In genomic region chrX:10110984-10111363, GRCh38 we compare ENCODE assay signal across 8 cellular contexts. TPM values are rescaled to one million over a fixed set of nuclear protein-coding genes. Genes with fewer than 3 reads are reported as not detected.
DNase-seq lines count a peak whose midpoint lies in the region; ATAC-seq and TF ChIP-seq lines count a peak whose summit lies in the region.

No MANE protein-coding gene starts in this region.

- WGBS in gastroesophageal sphincter (ENCODE audit: low coverage in 1 of 2), 2 donors = 67% methylated on average over 5 of the region's 10 CpGs; no CpG with 5 or more reads in 1 of the 2 donors

- no peak for TF ChIP-seq EP300 in gastroesophageal sphincter (IDR thresholded peaks at IDR 0.05)

- no peaks in the 10 kb centered on the region for H3K27me3 ChIP-seq in CD4-positive, alpha-beta T cell (ENCODE audit: control insufficient read depth, insufficient read depth, low read length)
- no peaks in the 10 kb centered on the region for H3K27me3 ChIP-seq in gastroesophageal sphincter

- peak in 9 of 10 experiments; percentile 24 to 62 (median 44) for DNase-seq in CD4-positive, alpha-beta T cell
- peak; percentile 77 for DNase-seq in activated CD4-positive, alpha-beta T cell treated with anti-CD3 and anti-CD28 coated beads, Interleukin-2, amount 10 ng/mL, durations not matched to agents 24 days and 14 days
- DNase-seq in stimulated activated CD8-positive, alpha-beta memory T cell treated with anti-CD3 and anti-CD28 coated beads, Interleukin-7, amount 100 ng/mL, for 4 hours (ENCODE audit: low read depth in 2 of 2) = peak; percentile 64 to 66
- DNase-seq in KG1 (lab: John Stamatoyannopoulos, UW) = no peak
- DNase-seq in DMS153 treated with DMSO at 0.1 percent for 48 hours (lab: John Stamatoyannopoulos, UW; ENCODE audit: unreplicated experiment) = no peak

- H3K4me1 Mint-ChIP-seq in CD4-positive, alpha-beta T cell (ENCODE audit: low read depth) = peaks cover 52% of the 10 kb centered on the region
- H3K4me1 Mint-ChIP-seq in activated CD4-positive, alpha-beta T cell treated with anti-CD3 and anti-CD28 coated beads, Interleukin-2, amount 10 ng/mL, durations not matched to agents 24 days and 14 days = peaks cover 40% of the 10 kb centered on the region

- no peaks in the 10 kb centered on the region for H3K36me3 ChIP-seq in gastroesophageal sphincter

- CTCF ChIA-PET in CD4-positive, alpha-beta T cell (lab: Charles Lee) = interaction anchor here (1.5 to 3.0 kb wide), 2 partner anchors 9 to 12 kb away, joined by 3 to 12 read pairs; no protein-coding TSS in a partner anchor

- H3K9me3 Mint-ChIP-seq in CD4-positive, alpha-beta T cell = no peaks in the 10 kb centered on the region
- no peaks in the 10 kb centered on the region for H3K9me3 Mint-ChIP-seq in activated CD4-positive, alpha-beta T cell treated with anti-CD3 and anti-CD28 coated beads, Interleukin-2, amount 10 ng/mL, durations not matched to agents 24 days and 14 days

- peak overlapping the region; percentile 96 for H3K27ac Mint-ChIP-seq in CD4-positive, alpha-beta T cell
- H3K27ac Mint-ChIP-seq in activated CD4-positive, alpha-beta T cell treated with anti-CD3 and anti-CD28 coated beads, Interleukin-2, amount 10 ng/mL, durations not matched to agents 24 days and 14 days = peak overlapping the region; percentile 99

- no peak overlapping the region for H3K4me3 ChIP-seq in gastroesophageal sphincter

- POLR2A ChIA-PET in CD4-positive, alpha-beta T cell (lab: Charles Lee) = interaction anchor here (1.0 to 2.6 kb wide), 10 partner anchors 8 to 107 kb away, joined by 3 to 11 read pairs (median 4); no protein-coding TSS in a partner anchor

- intact Hi-C loops in CD4-positive, alpha-beta T cell (cut with DNase I, micrococcal nuclease) = no loop called here
- intact Hi-C loops in activated CD4-positive, alpha-beta T cell treated with anti-CD3 and anti-CD28 coated beads, Interleukin-2, amount 10 ng/mL, durations not matched to agents 24 days and 14 days (cut with micrococcal nuclease) = loop anchor here (1.0 kb wide), 2 partner anchors 13 to 107 kb away; no protein-coding TSS in a partner anchor

- no peaks in the 10 kb centered on the region for H3K36me3 Mint-ChIP-seq in CD4-positive, alpha-beta T cell (ENCODE audit: low read depth)
- peaks cover 13% of the 10 kb centered on the region for H3K36me3 Mint-ChIP-seq in activated CD4-positive, alpha-beta T cell treated with anti-CD3 and anti-CD28 coated beads, Interleukin-2, amount 10 ng/mL, durations not matched to agents 24 days and 14 days (ENCODE audit: low read depth)

- H3K9me3 ChIP-seq in CD4-positive, alpha-beta T cell (ENCODE audit: control insufficient read depth, low read length) = no peaks in the 10 kb centered on the region
- no peaks in the 10 kb centered on the region for H3K9me3 ChIP-seq in gastroesophageal sphincter

- no peak for TF ChIP-seq POLR2A in gastroesophageal sphincter (IDR thresholded peaks at IDR 0.05)

- peak; percentile 51 for ATAC-seq in CD4-positive, alpha-beta T cell (ENCODE audit: poor library complexity)
- peak; percentile 38 for ATAC-seq in HG02678 (IDR thresholded peaks at IDR 0.05; ENCODE audit: unreplicated experiment)
- ATAC-seq in gastroesophageal sphincter = no peak
- ATAC-seq in HG03025 (IDR thresholded peaks at IDR 0.05; ENCODE audit: low FRiP score, unreplicated experiment) = no peak

- no peak for TF ChIP-seq CTCF in CD4-positive, alpha-beta T cell (IDR thresholded peaks at IDR 0.05)
- no peak for TF ChIP-seq CTCF in gastroesophageal sphincter (IDR thresholded peaks at IDR 0.05)

- no peaks in the 10 kb centered on the region for H3K27me3 Mint-ChIP-seq in CD4-positive, alpha-beta T cell
- no peaks in the 10 kb centered on the region for H3K27me3 Mint-ChIP-seq in activated CD4-positive, alpha-beta T cell treated with anti-CD3 and anti-CD28 coated beads, Interleukin-2, amount 10 ng/mL, durations not matched to agents 24 days and 14 days

- H3K27ac ChIP-seq in CD4-positive, alpha-beta T cell (ENCODE audit: low read depth, low read length) = peak overlapping the region; percentile 77
- peak overlapping the region; percentile 30 to 81 (median 74) for H3K27ac ChIP-seq in gastroesophageal sphincter

- peak overlapping the region; percentile 65 for H3K4me3 Mint-ChIP-seq in CD4-positive, alpha-beta T cell
- peak overlapping the region; percentile 87 for H3K4me3 Mint-ChIP-seq in activated CD4-positive, alpha-beta T cell treated with anti-CD3 and anti-CD28 coated beads, Interleukin-2, amount 10 ng/mL, durations not matched to agents 24 days and 14 days

- H3K4me1 ChIP-seq in gastroesophageal sphincter = peaks cover 0 to 75% (median 9%) of the 10 kb centered on the region in 3 donors

RNA-seq across cellular contexts. Expression of gene CLCN4, which starts 45.8 kb away (rescaled TPM):
- not detected for total RNA-seq in CD4-positive, alpha-beta T cell
- not detected in 2 replicates for total RNA-seq in activated CD4-positive, alpha-beta T cell treated with anti-CD3 and anti-CD28 coated beads, Interleukin-2, amount 10 ng/mL, durations not matched to agents 24 days and 14 days
- 1 to 10 TPM in 3 of 4 donors, under 1 TPM in 1; 0.16 to 2.3 (median 2.0) TPM for total RNA-seq in gastroesophageal sphincter

Comparison
In these comparisons a context has a peak if more than half of its experiments do, and no peak if none do; other contexts are left out.
1. ATAC-seq: peak in CD4-positive, alpha-beta T cell (single experiment) and HG02678 (single experiment); none in gastroesophageal sphincter (single experiment) and HG03025 (single experiment).
2. DNase-seq: peak in CD4-positive, alpha-beta T cell (9 of 10), activated CD4-positive, alpha-beta T cell treated with anti-CD3 and anti-CD28 coated beads, Interleukin-2, amount 10 ng/mL, durations not matched to agents 24 days and 14 days (single experiment) and stimulated activated CD8-positive, alpha-beta memory T cell treated with anti-CD3 and anti-CD28 coated beads, Interleukin-7, amount 100 ng/mL, for 4 hours (2 of 2); none in KG1 (single experiment) and DMS153 treated with DMSO at 0.1 percent for 48 hours (single experiment).